In genomic region chr3:89787995-89788394, GRCh38 we compare ENCODE assay signal across 25 cellular contexts.
"Had no signal": no experiment of that assay in that cellular context is flagged by ENCODE, and none has a peak within 500 bp of the region (broad histone marks: within the 10 kb centered on the region; RNA-seq: fewer than 3 reads in every experiment).

No MANE protein-coding gene starts in this region.

- DNase-seq: cerebellar nuclear complex; colonic mucosa; cortex of kidney; effector CD8-positive, alpha-beta T cell; effector memory CD8-positive, alpha-beta T cell; endodermal cell; erythroblast; esophagus squamous epithelium; foreskin melanocyte; gastrocnemius medialis; heart left ventricle; hypothalamus; left cardiac atrium; left lung; left ventricle myocardium superior; lower lobe of right lung; mesenchymal stem cell; mucosa of descending colon had no signal

- H3K4me1 ChIP-seq: colonic mucosa, esophagus squamous epithelium, gastrocnemius medialis, left lung, lower lobe of right lung had no signal

- H3K9me3 ChIP-seq: colonic mucosa, esophagus squamous epithelium, gastrocnemius medialis, left lung, lower lobe of right lung, mucosa of descending colon had no signal

- H3K9me3 Mint-ChIP-seq: endodermal cell had no signal

- H3K36me3 ChIP-seq: colonic mucosa, esophagus squamous epithelium, gastrocnemius medialis, heart left ventricle, left lung, lower lobe of right lung had no signal

- H3K36me3 Mint-ChIP-seq: mesothelial cell of epicardium had no signal

- H3K27me3 ChIP-seq: colonic mucosa, esophagus squamous epithelium, gastrocnemius medialis, heart left ventricle, hepatocyte, left lung had no signal

- ATAC-seq: effector memory CD8-positive, alpha-beta T cell; esophagus mucosa; gastrocnemius medialis; heart left ventricle; left cardiac atrium; left lung; left ventricle myocardium superior; lower lobe of right lung; mucosa of descending colon had no signal

- H3K27me3 Mint-ChIP-seq: dendritic cell treated with granulocyte-macrophage colony-stimulating factor and Interleukin-4, amounts not matched to agents 40 ng/mL and 50 ng/mL, for 4 days; effector memory CD8-positive, alpha-beta T cell had no signal

- FAIRE-seq: islet of Langerhans, keratinocyte had no signal

- H3K4me3 Mint-ChIP-seq: dendritic cell treated with granulocyte-macrophage colony-stimulating factor and Interleukin-4, amounts not matched to agents 40 ng/mL and 50 ng/mL, for 4 days; effector memory CD8-positive, alpha-beta T cell; endodermal cell; mesothelial cell of epicardium had no signal

- H3K27ac ChIP-seq: colonic mucosa, epithelial cell of prostate, esophagus squamous epithelium, gastrocnemius medialis, heart left ventricle, left lung, lower lobe of right lung had no signal

- H3K4me3 ChIP-seq: colonic mucosa, esophagus squamous epithelium, gastrocnemius medialis, heart left ventricle, hepatocyte, left lung, lower lobe of right lung, mucosa of descending colon had no signal

- H3K27ac Mint-ChIP-seq: dendritic cell treated with granulocyte-macrophage colony-stimulating factor and Interleukin-4, amounts not matched to agents 40 ng/mL and 50 ng/mL, for 4 days; effector memory CD8-positive, alpha-beta T cell; endodermal cell had no signal
